In genomic region chr4:158259955-158260575, GRCh38 we compare ENCODE assay signal across 8 cellular contexts. TPM values are rescaled to one million over a fixed set of nuclear protein-coding genes. Genes with fewer than 3 reads are reported as not detected.
DNase-seq lines count a peak whose midpoint lies in the region; ATAC-seq and TF ChIP-seq lines count a peak whose summit lies in the region.

No MANE protein-coding gene starts in this region.

- DNase-seq in CD1c-positive myeloid dendritic cell (ENCODE audit: extremely low spot score) = peak; percentile 26
- peak; percentile 19 for DNase-seq in HFF-Myc (ENCODE audit: extremely low read depth, low read depth)
- peak; percentile 16 for DNase-seq in SK-N-DZ (ENCODE audit: low spot score)
- no peak for DNase-seq in Ammon's horn (ENCODE audit: low spot score)
- no peak for DNase-seq in WERI-Rb-1
- DNase-seq in SHP77 (lab: John Stamatoyannopoulos, UW) = no peak

- ATAC-seq in GM21786 (IDR thresholded peaks at IDR 0.05; ENCODE audit: unreplicated experiment) = no peak

- H3K4me1 ChIP-seq in iPS-20b (ENCODE audit: insufficient read depth, low read length) = peaks cover 12% of the 10 kb centered on the region; the same call in 1 of the 2 replicates

- no peaks in the 10 kb centered on the region for H3K27me3 ChIP-seq in iPS-20b (ENCODE audit: insufficient read depth, low read length)
- H3K27me3 ChIP-seq in WERI-Rb-1 (ENCODE audit: insufficient read depth, low read depth, severe bottlenecking) = no peaks in the 10 kb centered on the region

- H3K9ac ChIP-seq in iPS-20b (ENCODE audit: low read depth, low read length) = peak overlapping the region; percentile 10; the same call in 1 of the 2 replicates

- H3K36me3 ChIP-seq in iPS-20b (ENCODE audit: insufficient read depth, low read depth, low read length) (no peaks in the 10 kb centered on the region), WERI-Rb-1 (no peaks in the 10 kb centered on the region)

- no peak overlapping the region for H3K27ac ChIP-seq in iPS-20b (ENCODE audit: low read length)
- H3K27ac ChIP-seq in WERI-Rb-1 = no peak overlapping the region

- TF ChIP-seq CTCF in HFF-Myc (IDR thresholded peaks at IDR 0.05; ENCODE audit: low read depth, low read length, missing control alignments) = no peak
- TF ChIP-seq CTCF in WERI-Rb-1 (IDR thresholded peaks at IDR 0.05; ENCODE audit: low read depth, low read length) = no peak

- no peak overlapping the region for H3K4me3 ChIP-seq in HFF-Myc (replicated peaks; ENCODE audit: low read depth, low read length)
- H3K4me3 ChIP-seq in iPS-20b (ENCODE audit: low read length) = no peak overlapping the region
- no peak overlapping the region for H3K4me3 ChIP-seq in WERI-Rb-1 (ENCODE audit: low read depth, low read length)

- no peaks in the 10 kb centered on the region for H3K9me3 ChIP-seq in iPS-20b (ENCODE audit: insufficient read depth, low read depth, low read length)
- no peaks in the 10 kb centered on the region for H3K9me3 ChIP-seq in WERI-Rb-1 (ENCODE audit: severe bottlenecking)

RNA-seq across cellular contexts. Expression of gene TMEM144, which starts 49.8 kb away (rescaled TPM):
- not detected in 2 replicates for polyA plus RNA-seq in SK-N-DZ (2014; cell fraction: cytosol; rRNA removed)
- 0.29 TPM in 1 of 2 replicates, not detected in the other for polyA plus RNA-seq in SK-N-DZ (2014; cell fraction: nucleus; rRNA removed)

Comparison
In these comparisons a context has a peak if more than half of its experiments do, and no peak if none do; other contexts are left out.
1. DNase-seq: peak in CD1c-positive myeloid dendritic cell (single experiment), HFF-Myc (single experiment) and SK-N-DZ (single experiment); none in Ammon's horn (single experiment), WERI-Rb-1 (single experiment) and SHP77 (0 of 2).